1 cellular context compared by ENCODE assay signal in the genomic region with DNA sequence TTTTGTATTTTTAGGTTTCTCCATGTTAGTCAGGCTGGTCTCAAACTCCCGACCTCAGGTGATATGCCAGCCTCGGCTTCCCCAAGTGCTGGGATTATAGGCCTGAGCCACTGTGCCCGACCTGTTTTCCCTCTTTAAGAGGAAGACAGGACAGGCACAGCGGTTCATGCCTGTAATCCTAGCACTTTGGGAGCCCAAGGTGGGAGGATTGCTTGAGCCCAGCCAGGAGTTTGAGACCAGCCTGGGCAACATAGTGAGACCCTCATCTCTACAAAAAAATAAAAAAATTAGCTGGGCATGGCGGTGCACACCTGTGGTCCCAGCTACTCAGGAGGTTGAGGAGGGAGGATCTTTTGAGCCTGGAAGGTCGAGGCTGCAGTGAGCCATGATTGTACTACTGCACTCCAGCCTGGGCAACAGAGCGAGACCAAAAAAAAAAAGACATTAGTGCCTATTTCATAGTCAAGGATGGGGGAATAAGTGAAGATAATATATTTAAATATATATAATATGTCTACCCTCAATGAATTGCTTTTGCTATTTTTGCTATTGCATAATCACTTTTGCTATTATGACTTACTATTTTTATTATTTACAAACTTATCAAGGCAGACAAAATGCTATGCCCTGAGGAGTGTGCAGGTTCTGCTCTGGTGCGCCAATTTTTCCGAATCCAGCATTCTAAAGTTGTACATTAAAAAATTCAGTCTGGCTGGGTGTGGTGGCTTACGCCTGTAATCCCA.
TF ChIP-seq lines count a peak whose summit lies in the region.

No MANE protein-coding gene starts in this region.

TF ChIP-seq in IMR-90, 13 proteins besides CTCF, POLR2A, EP300 and RAD21:
- no peak for TF ChIP-seq CHD1 (IDR thresholded peaks at IDR 0.05; ENCODE audit: low read depth, low read length)
- peak; percentile 25; the same call in 1 of the 2 replicates for TF ChIP-seq CEBPB (IDR thresholded peaks at IDR 0.05; ENCODE audit: low read depth, low read length)
